8 cellular contexts compared by ENCODE assay signal in genomic region chr11:33542921-33543320, GRCh38.
DNase-seq lines count a peak whose midpoint lies in the region; TF ChIP-seq lines count a peak whose summit lies in the region.

No MANE protein-coding gene starts in this region.

- TF ChIP-seq CTCF in BE2C (IDR thresholded peaks at IDR 0.05; ENCODE audit: low read depth, low read length) (peak; percentile 57), PC-9 (conservative IDR thresholded peaks at IDR 0.05) (peak; percentile 84), astrocyte of the spinal cord (IDR thresholded peaks at IDR 0.05; ENCODE audit: low read depth, low read length) (peak; percentile 82)

- POLR2A ChIA-PET in PC-9 (lab: Charles Lee; ENCODE audit: unreplicated experiment) = no interaction called here

- no peaks in the 10 kb centered on the region for H3K9me3 ChIP-seq in BE2C
- H3K9me3 ChIP-seq in PC-9 (ENCODE audit: insufficient read depth, low read depth) = no peaks in the 10 kb centered on the region

- no peaks in the 10 kb centered on the region for H4K20me1 ChIP-seq in PC-9 (ENCODE audit: insufficient read depth)

- no peaks in the 10 kb centered on the region for H3K79me2 ChIP-seq in PC-9 (ENCODE audit: low read depth)

- H3K4me1 ChIP-seq in BE2C = no peaks in the 10 kb centered on the region
- no peaks in the 10 kb centered on the region for H3K4me1 ChIP-seq in PC-9 (replicated peaks; ENCODE audit: insufficient read depth)

- H3K9me2 ChIP-seq in PC-9 (ENCODE audit: insufficient read depth) = no peaks in the 10 kb centered on the region

- BruUV-seq in PC-9 (replicated peaks; lab: Mats Ljungman, UMichigan) = no TSS peak

- H3K27me3 ChIP-seq in BE2C (peaks cover 2% of the 10 kb centered on the region; the same call in 1 of the 2 replicates), PC-9 (ENCODE audit: insufficient read depth, low read depth) (no peaks in the 10 kb centered on the region)

- peak; percentile 36 for DNase-seq in BE2C
- peak; percentile 32 for DNase-seq in GM19238 (ENCODE audit: insufficient read length, low spot score)
- peak in 1 of 2 experiments; percentile 58 for DNase-seq in PC-9
- peak; percentile 36 for DNase-seq in astrocyte of the spinal cord (ENCODE audit: low read depth, low spot score)
- peak; percentile 52 for DNase-seq in inferior parietal cortex (ENCODE audit: extremely low spot score)
- peak; percentile 3 for DNase-seq in stimulated activated CD4-positive, alpha-beta T cell treated with anti-CD3 and anti-CD28 coated beads, Interleukin-2, amount 100 ng/mL, for 4 hours (ENCODE audit: low read depth)
- DNase-seq in middle frontal gyrus (ENCODE audit: extremely low spot score, low spot score) = no peak
- no peak for DNase-seq in NK-92 (lab: John Stamatoyannopoulos, UW; ENCODE audit: unreplicated experiment)

- H3K4me3 ChIP-seq in BE2C (ENCODE audit: low read depth, low read length) = no peak overlapping the region
- H3K4me3 ChIP-seq in PC-9 = no peak overlapping the region
- no peak overlapping the region for H3K4me3 ChIP-seq in astrocyte of the spinal cord (ENCODE audit: low read depth, low read length)

- CTCF ChIA-PET in PC-9 (lab: Charles Lee) = interaction anchor here (0.6 to 0.9 kb wide), 2 partner anchors 145 to 200 kb away, joined by 4 read pairs; no protein-coding TSS in a partner anchor

- in situ Hi-C loops in astrocyte of the spinal cord (cut with HindIII; ENCODE audit: low sequenced_read_pairs) = no loop called here

- no peak overlapping the region for H3K27ac ChIP-seq in PC-9

- no peaks in the 10 kb centered on the region for H3K36me3 ChIP-seq in BE2C
- H3K36me3 ChIP-seq in PC-9 (ENCODE audit: low read depth) = no peaks in the 10 kb centered on the region

- H2AFZ ChIP-seq in PC-9 = no peak overlapping the region

- no peak overlapping the region for H3K4me2 ChIP-seq in PC-9

- intact Hi-C loops in PC-9 (cut with micrococcal nuclease; ENCODE audit: unreplicated experiment) = loop anchor here (1.0 to 5.0 kb wide), 3 partner anchors 145 to 171 kb away; partner anchors contain the start of gene C11orf91

- H3F3A ChIP-seq in PC-9 (ENCODE audit: insufficient read depth, low read depth) = no peaks in the 10 kb centered on the region

Comparison
In these comparisons a context has a peak if more than half of its experiments do, and no peak if none do; other contexts are left out.
1. DNase-seq: peak in BE2C (single experiment), GM19238 (single experiment), astrocyte of the spinal cord (single experiment), inferior parietal cortex (single experiment) and stimulated activated CD4-positive, alpha-beta T cell treated with anti-CD3 and anti-CD28 coated beads, Interleukin-2, amount 100 ng/mL, for 4 hours (single experiment); none in middle frontal gyrus (single experiment) and NK-92 (single experiment).
2. Peak in every context shown above with its lines, with median percentiles within 50 percentile points of each other: CTCF ChIP-seq.